ENCODE assay signal across 12 cellular contexts in the genomic region with DNA sequence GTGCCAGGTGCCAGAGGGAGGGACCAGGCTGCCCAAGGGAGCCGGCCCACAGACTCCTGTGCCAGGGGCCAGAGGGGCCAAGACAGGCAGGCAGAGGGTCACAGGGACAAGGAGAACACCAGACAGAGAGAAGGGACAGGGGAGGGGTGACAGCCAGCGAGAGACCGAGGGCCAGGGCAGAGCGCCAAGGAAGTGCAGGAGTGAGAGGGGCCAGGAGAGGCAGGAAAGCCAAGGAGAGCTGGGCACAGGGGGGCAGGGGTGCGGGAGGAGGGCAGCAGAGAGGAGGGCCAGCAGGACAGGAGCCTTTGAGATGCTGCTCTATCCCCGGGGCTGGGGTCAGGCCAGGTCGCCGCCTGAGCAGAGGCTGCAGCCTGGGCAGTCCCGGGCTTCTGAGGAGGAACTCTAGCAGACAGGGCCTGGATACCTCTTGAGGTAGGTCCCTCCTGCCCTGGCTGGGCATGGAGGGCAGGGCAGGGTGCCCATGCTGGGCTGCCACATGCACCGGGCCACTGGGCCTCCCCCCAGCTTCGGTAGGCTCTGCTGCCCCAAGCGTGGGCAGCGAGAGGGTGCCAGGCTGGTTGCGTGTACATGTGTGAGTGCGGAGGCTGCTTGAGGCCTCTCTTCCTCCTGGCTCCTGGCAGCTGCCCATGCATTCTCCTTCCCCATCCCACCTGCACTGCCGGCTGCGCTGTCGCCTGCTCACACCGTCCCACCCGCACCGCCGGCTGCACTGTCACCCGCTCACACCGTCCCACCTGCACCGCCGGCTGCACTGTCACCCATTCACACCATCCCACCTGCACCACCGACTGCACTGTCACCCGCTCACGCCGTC. TPM values are rescaled to one million over a fixed set of nuclear protein-coding genes. Genes with fewer than 3 reads are reported as not detected.
DNase-seq lines count a peak whose midpoint lies in the region; ATAC-seq and TF ChIP-seq lines count a peak whose summit lies in the region.
"Had no signal": no experiment of that assay in that cellular context is flagged by ENCODE, and none has a peak within 500 bp of the region (broad histone marks: within the 10 kb centered on the region; RNA-seq: fewer than 3 reads in every experiment).

No MANE protein-coding gene starts in this region.

- no TSS peak for BruUV-seq in Caco-2 (replicated peaks; lab: Mats Ljungman, UMichigan)

- 72% methylated on average over 30 of the region's 30 CpGs for WGBS in right cardiac atrium

- CTCF ChIA-PET in activated CD4-positive, alpha-beta memory T cell treated with anti-CD3 and anti-CD28 coated beads for 36 hours (lab: Charles Lee), result no interaction called here
- CTCF ChIA-PET in Caco-2 (lab: Charles Lee), result no interaction called here

- H3K27ac Mint-ChIP-seq in CD4-positive, CD25-positive, alpha-beta regulatory T cell, result peak overlapping the region in 2 of 3 donors; percentile 83 to 86
- H3K27ac Mint-ChIP-seq in activated CD4-positive, alpha-beta memory T cell treated with anti-CD3 and anti-CD28 coated beads for 36 hours, result no peak overlapping the region
- H3K27ac Mint-ChIP-seq in Caco-2 (ENCODE audit: unreplicated experiment), result no peak overlapping the region
- H3K27ac Mint-ChIP-seq: T-helper 1 cell treated with Interleukin-12 subunit alpha and Interleukin-12 subunit beta and Interleukin-4 antibody, amounts not matched to agents 30 μg/mL and 1 μg/mL, for 36 hours had no signal

- peaks cover 0 to 1% (median 0%) of the 10 kb centered on the region in 7 donors for H3K9me3 Mint-ChIP-seq in CD4-positive, CD25-positive, alpha-beta regulatory T cell
- no peaks in the 10 kb centered on the region for H3K9me3 Mint-ChIP-seq in activated CD4-positive, alpha-beta memory T cell treated with anti-CD3 and anti-CD28 coated beads for 36 hours
- H3K9me3 Mint-ChIP-seq in Caco-2 (ENCODE audit: unreplicated experiment), result no peaks in the 10 kb centered on the region
- H3K9me3 Mint-ChIP-seq: naive thymus-derived CD4-positive, alpha-beta T cell; T-helper 1 cell treated with Interleukin-12 subunit alpha and Interleukin-12 subunit beta and Interleukin-4 antibody, amounts not matched to agents 30 μg/mL and 1 μg/mL, for 36 hours had no signal

- H3K27me3 ChIP-seq in CD4-positive, CD25-positive, alpha-beta regulatory T cell (ENCODE audit: control insufficient read depth, insufficient read depth, low read length), result no peaks in the 10 kb centered on the region
- H3K27me3 ChIP-seq in right cardiac atrium (ENCODE audit: control insufficient read depth, insufficient read depth) (no peaks in the 10 kb centered on the region), gastrocnemius medialis (peaks cover 12 to 23% (median 20%) of the 10 kb centered on the region in 3 donors), Caco-2 (replicated peaks; ENCODE audit: control insufficient read depth, insufficient read depth, low read length) (no peaks in the 10 kb centered on the region)

- no peak for DNase-seq in CD4-positive, CD25-positive, alpha-beta regulatory T cell
- DNase-seq in right cardiac atrium, result peak; percentile 39 to 81 (median 81)
- no peak for DNase-seq in gastrocnemius medialis
- no peak for DNase-seq in activated CD4-positive, alpha-beta memory T cell treated with anti-CD3 and anti-CD28 coated beads for 36 hours
- no peak for DNase-seq in stimulated activated CD4-positive, alpha-beta T cell treated with anti-CD3 and anti-CD28 coated beads, Interleukin-15, amount 100 ng/mL, for 24 hours
- DNase-seq in NCI-H2196 treated with DMSO at 0.1 percent for 48 hours (lab: John Stamatoyannopoulos, UW; ENCODE audit: unreplicated experiment), result no peak
- no peak for DNase-seq in Caco-2
- DNase-seq: activated T-cell treated with anti-CD3 and anti-CD28 coated beads for 4 hours; naive thymus-derived CD4-positive, alpha-beta T cell had no signal

- no peaks in the 10 kb centered on the region for H3K9me3 ChIP-seq in CD4-positive, CD25-positive, alpha-beta regulatory T cell (ENCODE audit: control insufficient read depth in 2 of 2, low read length in 2 of 2)
- no peaks in the 10 kb centered on the region for H3K9me3 ChIP-seq in right cardiac atrium (ENCODE audit: control insufficient read depth, low read length)
- H3K9me3 ChIP-seq in gastrocnemius medialis, result no peaks in the 10 kb centered on the region
- H3K9me3 ChIP-seq in Caco-2, result no peaks in the 10 kb centered on the region

- ATAC-seq in CD4-positive, CD25-positive, alpha-beta regulatory T cell (ENCODE audit: low read depth in 2 of 2), result peak in 1 of 2 donors; percentile 4
- peak; percentile 23 for ATAC-seq in SK-N-SH treated with all-trans-retinoic acid at 6 μM for 48 hours
- peak; percentile 2 to 4 for ATAC-seq in right cardiac atrium
- ATAC-seq in gastrocnemius medialis, result no peak
- ATAC-seq: naive thymus-derived CD4-positive, alpha-beta T cell had no signal

- no peak for TF ChIP-seq POLR2A in gastrocnemius medialis (IDR thresholded peaks at IDR 0.05)

- POLR2A ChIA-PET in activated CD4-positive, alpha-beta memory T cell treated with anti-CD3 and anti-CD28 coated beads for 36 hours (lab: Charles Lee), result no interaction called here
- POLR2A ChIA-PET in Caco-2 (lab: Charles Lee), result no interaction called here

- no peak overlapping the region for H3K27ac ChIP-seq in CD4-positive, CD25-positive, alpha-beta regulatory T cell (ENCODE audit: insufficient read depth, low read length, poor library complexity, severe bottlenecking)
- H3K27ac ChIP-seq in right cardiac atrium (ENCODE audit: low read length) (peak overlapping the region; percentile 7), gastrocnemius medialis (peak overlapping the region; percentile 64 to 83 (median 76))

- peaks cover 4% of the 10 kb centered on the region for H3K36me3 Mint-ChIP-seq in CD4-positive, CD25-positive, alpha-beta regulatory T cell
- peaks cover 3% of the 10 kb centered on the region for H3K36me3 Mint-ChIP-seq in activated CD4-positive, alpha-beta memory T cell treated with anti-CD3 and anti-CD28 coated beads for 36 hours
- H3K36me3 Mint-ChIP-seq in Caco-2 (ENCODE audit: insufficient read depth, unreplicated experiment), result no peaks in the 10 kb centered on the region

- TF ChIP-seq CTCF in gastrocnemius medialis (IDR thresholded peaks at IDR 0.05 in 4 of 5, conservative IDR thresholded peaks at IDR 0.05 in 1 of 5) (no peak), Caco-2 (IDR thresholded peaks at IDR 0.05; ENCODE audit: insufficient read depth in 1 of 2, low read depth in 1 of 2, low read length in 1 of 2, severe bottlenecking in 1 of 2, unreplicated experiment in 1 of 2) (no peak)

- in situ Hi-C loops in gastrocnemius medialis (cut with MboI; ENCODE audit: low sequenced_read_pairs in 4 of 4), result no loop called here

- peaks cover 17% of the 10 kb centered on the region for H3K36me3 ChIP-seq in CD4-positive, CD25-positive, alpha-beta regulatory T cell (ENCODE audit: control insufficient read depth, insufficient read depth, low read length)
- no peaks in the 10 kb centered on the region for H3K36me3 ChIP-seq in gastrocnemius medialis
- H3K36me3 ChIP-seq in Caco-2 (ENCODE audit: control insufficient read depth, insufficient read depth, low read length), result no peaks in the 10 kb centered on the region

- intact Hi-C loops in right cardiac atrium (cut with DNase I) (no loop called here), gastrocnemius medialis (cut with DNase I; ENCODE audit: low total_unique reads) (no loop called here), Caco-2 (cut with micrococcal nuclease; ENCODE audit: unreplicated experiment) (no loop called here)
- intact Hi-C loops in activated CD4-positive, alpha-beta memory T cell treated with anti-CD3 and anti-CD28 coated beads for 36 hours (cut with micrococcal nuclease), result no loop called here

- H3K27me3 Mint-ChIP-seq in CD4-positive, CD25-positive, alpha-beta regulatory T cell, result no peaks in the 10 kb centered on the region
- H3K27me3 Mint-ChIP-seq in activated CD4-positive, alpha-beta memory T cell treated with anti-CD3 and anti-CD28 coated beads for 36 hours, result no peaks in the 10 kb centered on the region
- no peaks in the 10 kb centered on the region for H3K27me3 Mint-ChIP-seq in Caco-2 (ENCODE audit: insufficient read depth, unreplicated experiment)
- H3K27me3 Mint-ChIP-seq: naive thymus-derived CD4-positive, alpha-beta T cell had no signal

- peaks cover 0 to 54% (median 13%) of the 10 kb centered on the region in 4 donors for H3K4me1 Mint-ChIP-seq in CD4-positive, CD25-positive, alpha-beta regulatory T cell
- H3K4me1 Mint-ChIP-seq in activated CD4-positive, alpha-beta memory T cell treated with anti-CD3 and anti-CD28 coated beads for 36 hours (ENCODE audit: low read depth), result peaks cover 36% of the 10 kb centered on the region
- H3K4me1 Mint-ChIP-seq in Caco-2 (ENCODE audit: low read depth, unreplicated experiment), result no peaks in the 10 kb centered on the region

- H3K4me3 ChIP-seq in CD4-positive, CD25-positive, alpha-beta regulatory T cell (ENCODE audit: low read depth, low read length), result no peak overlapping the region
- no peak overlapping the region for H3K4me3 ChIP-seq in right cardiac atrium (ENCODE audit: low read length)
- peak overlapping the region; percentile 25 to 38 (median 31) for H3K4me3 ChIP-seq in gastrocnemius medialis
- H3K4me3 ChIP-seq in Caco-2 (ENCODE audit: low read depth, low read length), result no peak overlapping the region

- no peak overlapping the region for H3K4me3 Mint-ChIP-seq in CD4-positive, CD25-positive, alpha-beta regulatory T cell
- H3K4me3 Mint-ChIP-seq in activated CD4-positive, alpha-beta memory T cell treated with anti-CD3 and anti-CD28 coated beads for 36 hours, result no peak overlapping the region
- H3K4me3 Mint-ChIP-seq in Caco-2 (ENCODE audit: unreplicated experiment), result no peak overlapping the region
- H3K4me3 Mint-ChIP-seq: T-helper 1 cell treated with Interleukin-12 subunit alpha and Interleukin-12 subunit beta and Interleukin-4 antibody, amounts not matched to agents 30 μg/mL and 1 μg/mL, for 36 hours had no signal

- H3K4me1 ChIP-seq in CD4-positive, CD25-positive, alpha-beta regulatory T cell (ENCODE audit: control insufficient read depth, insufficient read depth, low read length, poor library complexity, severe bottlenecking), result peaks cover 85% of the 10 kb centered on the region
- peaks cover 8% of the 10 kb centered on the region for H3K4me1 ChIP-seq in right cardiac atrium (ENCODE audit: control insufficient read depth, insufficient read depth, low read length)
- H3K4me1 ChIP-seq in gastrocnemius medialis, result peaks cover 26 to 37% of the 10 kb centered on the region in 2 donors
- H3K4me1 ChIP-seq in Caco-2, result peaks cover 7% of the 10 kb centered on the region

RNA-seq across cellular contexts. Expression of a gene that starts 12.2 kb away (rescaled TPM):
- total RNA-seq in CD4-positive, CD25-positive, alpha-beta regulatory T cell, result 453 TPM
- polyA plus RNA-seq in CD4-positive, CD25-positive, alpha-beta regulatory T cell, result 100 to 1,000 TPM; 381 to 514 (median 444) TPM
- total RNA-seq in right cardiac atrium, result 10 to 100 TPM in 3 of 4 donors, 1 to 10 TPM in 1; 7.6 to 18.3 (median 14.8) TPM
- 11.7 TPM for polyA plus RNA-seq in right cardiac atrium
- total RNA-seq in gastrocnemius medialis, result 10 to 100 TPM in 1 of 4 donors, 1 to 10 TPM in 3; 3.0 to 13.5 (median 5.5) TPM
- total RNA-seq in activated CD4-positive, alpha-beta memory T cell treated with anti-CD3 and anti-CD28 coated beads for 36 hours, result 100 to 1,000 TPM; 179 to 181 TPM
- 1.5 TPM in 1 of 2 replicates, not detected in the other for total RNA-seq in Caco-2 (2022)

RNA-seq across cellular contexts. Expression of a gene that starts 26.3 kb away (rescaled TPM):
- total RNA-seq in CD4-positive, CD25-positive, alpha-beta regulatory T cell, result not detected
- polyA plus RNA-seq in CD4-positive, CD25-positive, alpha-beta regulatory T cell, result not detected
- not detected for total RNA-seq in right cardiac atrium
- polyA plus RNA-seq in right cardiac atrium, result not detected
- 1,000 to 10,000 TPM; 1,499 to 3,728 (median 2,254) TPM for total RNA-seq in gastrocnemius medialis
- not detected for total RNA-seq in activated CD4-positive, alpha-beta memory T cell treated with anti-CD3 and anti-CD28 coated beads for 36 hours
- total RNA-seq in Caco-2 (2022), result 5.7 and 8.6 TPM in 2 replicates
- total RNA-seq: cerebellum had no signal

RNA-seq across cellular contexts. Expression of a gene that starts 26.6 kb away (rescaled TPM):
- total RNA-seq in CD4-positive, CD25-positive, alpha-beta regulatory T cell, result not detected
- under 1 TPM in 3 of 4 donors, not detected in 1; 0.06 to 0.09 (median 0.08) TPM for polyA plus RNA-seq in CD4-positive, CD25-positive, alpha-beta regulatory T cell
- under 1 TPM; 0.11 to 0.82 (median 0.24) TPM for total RNA-seq in right cardiac atrium
- 0.81 TPM for polyA plus RNA-seq in right cardiac atrium
- total RNA-seq in gastrocnemius medialis, result 1 to 10 TPM in 2 of 4 donors, under 1 TPM in 2; 0.16 to 2.3 (median 1.0) TPM
- under 1 TPM in 1 of 2 experiments, not detected in 1; 0.07 TPM for total RNA-seq in activated CD4-positive, alpha-beta memory T cell treated with anti-CD3 and anti-CD28 coated beads for 36 hours
- not detected in 2 replicates for total RNA-seq in Caco-2 (2022)
- total RNA-seq: cerebellum had no signal

RNA-seq across cellular contexts. Expression of a gene that starts 30.3 kb away (rescaled TPM):
- not detected for total RNA-seq in CD4-positive, CD25-positive, alpha-beta regulatory T cell
- polyA plus RNA-seq in CD4-positive, CD25-positive, alpha-beta regulatory T cell, result not detected
- total RNA-seq in right cardiac atrium (not detected), gastrocnemius medialis (not detected), Caco-2 (2022) (11.3 and 14.9 TPM in 2 replicates)
- polyA plus RNA-seq in right cardiac atrium, result not detected
- total RNA-seq in activated CD4-positive, alpha-beta memory T cell treated with anti-CD3 and anti-CD28 coated beads for 36 hours, result not detected
- total RNA-seq: cerebellum; naive thymus-derived CD4-positive, alpha-beta T cell had no signal
- polyA plus RNA-seq: naive thymus-derived CD4-positive, alpha-beta T cell had no signal

RNA-seq across cellular contexts. Expression of a gene that starts 54.5 kb away (rescaled TPM):
- 19.4 TPM for total RNA-seq in CD4-positive, CD25-positive, alpha-beta regulatory T cell
- 1 to 10 TPM in 1 of 4 donors, not detected in 3; 1.6 TPM for polyA plus RNA-seq in CD4-positive, CD25-positive, alpha-beta regulatory T cell
- total RNA-seq in right cardiac atrium (10 to 100 TPM in 3 of 4 donors, 1 to 10 TPM in 1; 9.0 to 58.7 (median 34.1) TPM), gastrocnemius medialis (1,000 to 10,000 TPM; 1,260 to 3,441 (median 1,835) TPM), Caco-2 (2022) (0.88 and 2.8 TPM in 2 replicates)
- polyA plus RNA-seq in right cardiac atrium, result 63.1 TPM
- 1 to 10 TPM; 6.0 to 6.8 TPM for total RNA-seq in activated CD4-positive, alpha-beta memory T cell treated with anti-CD3 and anti-CD28 coated beads for 36 hours

Comparison
In these comparisons a context has a peak if more than half of its experiments do, and no peak if none do; other contexts are left out.
1. ATAC-seq: peak in SK-N-SH treated with all-trans-retinoic acid at 6 μM for 48 hours (single experiment) and right cardiac atrium (2 of 2); none in gastrocnemius medialis (0 of 2).
2. DNase-seq: peak in right cardiac atrium (3 of 3); none in CD4-positive, CD25-positive, alpha-beta regulatory T cell (0 of 3), gastrocnemius medialis (0 of 2), activated CD4-positive, alpha-beta memory T cell treated with anti-CD3 and anti-CD28 coated beads for 36 hours (single experiment), stimulated activated CD4-positive, alpha-beta T cell treated with anti-CD3 and anti-CD28 coated beads, Interleukin-15, amount 100 ng/mL, for 24 hours (single experiment), NCI-H2196 treated with DMSO at 0.1 percent for 48 hours (single experiment) and Caco-2 (0 of 2).
3. H3K4me3 ChIP-seq: peak in gastrocnemius medialis (4 of 4); none in CD4-positive, CD25-positive, alpha-beta regulatory T cell (single experiment), right cardiac atrium (single experiment) and Caco-2 (single experiment).
4. H3K27ac Mint-ChIP-seq: peak in CD4-positive, CD25-positive, alpha-beta regulatory T cell (2 of 3); none in activated CD4-positive, alpha-beta memory T cell treated with anti-CD3 and anti-CD28 coated beads for 36 hours (single experiment) and Caco-2 (single experiment).
5. RNA of a gene that starts 12.2 kb away (total RNA-seq): 453 TPM in CD4-positive, CD25-positive, alpha-beta regulatory T cell (single experiment) and 179 to 181 TPM in activated CD4-positive, alpha-beta memory T cell treated with anti-CD3 and anti-CD28 coated beads for 36 hours; 7.6 to 18.3 TPM in right cardiac atrium, 3.0 to 13.5 TPM in gastrocnemius medialis and 1.5 TPM in Caco-2; every median in the first group is over 4 times any median in the second.
6. RNA of a gene that starts 26.3 kb away (total RNA-seq): 1,499 to 3,728 TPM in gastrocnemius medialis; 5.7 to 8.6 TPM in Caco-2, not detected in activated CD4-positive, alpha-beta memory T cell treated with anti-CD3 and anti-CD28 coated beads for 36 hours, not detected in right cardiac atrium and not detected in CD4-positive, CD25-positive, alpha-beta regulatory T cell (single experiment); every median in the first group is over 100 times any median in the second.